In the genomic region with DNA sequence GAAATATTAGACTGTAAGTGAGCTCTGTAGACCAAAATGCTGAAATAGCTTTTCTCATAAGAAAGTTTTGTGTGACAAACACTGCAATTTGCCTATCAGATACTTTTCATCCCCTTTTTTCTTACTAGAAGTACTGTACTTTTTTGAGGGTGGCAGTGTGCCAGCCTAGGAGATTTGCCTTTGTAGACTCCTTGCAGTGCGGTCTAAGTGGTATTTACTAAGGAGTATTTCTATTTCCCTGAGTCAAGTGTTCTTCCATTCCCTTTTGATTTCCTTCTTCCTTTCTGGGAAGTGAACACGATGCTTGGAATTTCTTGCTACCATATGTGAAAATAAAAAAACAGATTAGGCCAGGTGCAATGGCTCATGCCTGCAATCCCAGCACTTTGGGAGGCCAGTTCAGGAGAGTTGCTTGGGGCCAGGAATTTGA, we compare ENCODE assay signal across 17 cellular contexts. TPM values are rescaled to one million over a fixed set of nuclear protein-coding genes. Genes with fewer than 3 reads are reported as not detected.
DNase-seq lines count a peak whose midpoint lies in the region; ATAC-seq and TF ChIP-seq lines count a peak whose summit lies in the region.
"Had no signal": no experiment of that assay in that cellular context is flagged by ENCODE, and none has a peak within 500 bp of the region (broad histone marks: within the 10 kb centered on the region; RNA-seq: fewer than 3 reads in every experiment).

No MANE protein-coding gene starts in this region.

- H3K9me3 ChIP-seq in mammary epithelial cell (replicated peaks; ENCODE audit: insufficient read depth, low read length) (no peaks in the 10 kb centered on the region), mucosa of descending colon (no peaks in the 10 kb centered on the region), right lobe of liver (no peaks in the 10 kb centered on the region)
- H3K9me3 ChIP-seq: colonic mucosa, esophagus squamous epithelium, neutrophil, SJSA1, vagina had no signal

- H4K20me1 ChIP-seq in mammary epithelial cell (ENCODE audit: insufficient read depth, low read length) = no peaks in the 10 kb centered on the region

- peaks cover 2% of the 10 kb centered on the region for H3K36me3 Mint-ChIP-seq in activated naive CD4-positive, alpha-beta T cell treated with anti-CD3 and anti-CD28 coated beads for 36 hours (ENCODE audit: low read depth)

- H3K27me3 ChIP-seq in mammary epithelial cell (ENCODE audit: insufficient read depth, low read length) (no peaks in the 10 kb centered on the region), right lobe of liver (no peaks in the 10 kb centered on the region)
- H3K27me3 ChIP-seq: colonic mucosa, esophagus squamous epithelium, neutrophil, SJSA1, vagina had no signal

- TF ChIP-seq CTCF in mammary epithelial cell (conservative IDR thresholded peaks at IDR 0.05 in 1 of 2, IDR thresholded peaks at IDR 0.05 in 1 of 2; ENCODE audit: extremely low read depth in 1 of 2, insufficient read depth in 1 of 2, low read depth in 1 of 2, low read length in 2 of 2) (no peak), mucosa of descending colon (IDR thresholded peaks at IDR 0.05) (no peak), right lobe of liver (IDR thresholded peaks at IDR 0.05) (no peak)

- H3K27me3 Mint-ChIP-seq in activated naive CD4-positive, alpha-beta T cell treated with anti-CD3 and anti-CD28 coated beads for 36 hours (ENCODE audit: low read depth) = no peaks in the 10 kb centered on the region

- peaks cover 5% of the 10 kb centered on the region for H3K36me3 ChIP-seq in mammary epithelial cell (ENCODE audit: insufficient read depth, low read length)
- H3K36me3 ChIP-seq in mucosa of descending colon (ENCODE audit: low read depth) = no peaks in the 10 kb centered on the region
- no peaks in the 10 kb centered on the region for H3K36me3 ChIP-seq in right lobe of liver
- H3K36me3 ChIP-seq: colonic mucosa, esophagus squamous epithelium, neutrophil, vagina had no signal

- intact Hi-C loops in mammary epithelial cell (cut with micrococcal nuclease) = no loop called here
- intact Hi-C loops in mucosa of descending colon (cut with DNase I, micrococcal nuclease) = no loop called here
- intact Hi-C loops in activated naive CD4-positive, alpha-beta T cell treated with anti-CD3 and anti-CD28 coated beads for 36 hours (cut with micrococcal nuclease) = no loop called here
- intact Hi-C loops in right lobe of liver (cut with DNase I) = no loop called here

- peaks cover 58% of the 10 kb centered on the region for H3K4me1 ChIP-seq in mammary epithelial cell (ENCODE audit: insufficient read depth, low read length)
- no peaks in the 10 kb centered on the region for H3K4me1 ChIP-seq in mucosa of descending colon (ENCODE audit: low read depth)
- H3K4me1 ChIP-seq in right lobe of liver = peaks cover 0 to 36% (median 3%) of the 10 kb centered on the region in 4 donors
- H3K4me1 ChIP-seq: colonic mucosa had no signal

- DNase-seq in EH (ENCODE audit: low read depth) = peak; percentile 40
- peak; percentile 88 for DNase-seq in M059J (ENCODE audit: low read depth)
- DNase-seq in mammary epithelial cell = peak; percentile 20
- DNase-seq in mucosa of descending colon = no peak
- no peak for DNase-seq in germinal center (ENCODE audit: low spot score)
- DNase-seq in activated naive CD4-positive, alpha-beta T cell treated with anti-CD3 and anti-CD28 coated beads for 36 hours = no peak
- DNase-seq in right lobe of liver = no peak
- DNase-seq: activated CD4-positive, alpha-beta T cell treated with anti-CD3 and anti-CD28 coated beads for 4 hours; activated T-cell treated with anti-CD3 and anti-CD28 coated beads, Interleukin-2, amount 50 U/mL, for 1 hour; colonic mucosa; esophagus squamous epithelium; stimulated activated naive CD4-positive, alpha-beta T cell had no signal

- peaks cover 10% of the 10 kb centered on the region for H3K4me1 Mint-ChIP-seq in activated naive CD4-positive, alpha-beta T cell treated with anti-CD3 and anti-CD28 coated beads for 36 hours (ENCODE audit: low read depth)

- no peak overlapping the region for H3K4me3 Mint-ChIP-seq in activated naive CD4-positive, alpha-beta T cell treated with anti-CD3 and anti-CD28 coated beads for 36 hours

- H2AFZ ChIP-seq in mammary epithelial cell (ENCODE audit: low read depth, low read length) = no peak overlapping the region

- peak; percentile 29 for ATAC-seq in mucosa of descending colon
- ATAC-seq in HG03378 (IDR thresholded peaks at IDR 0.05; ENCODE audit: unreplicated experiment) = no peak
- ATAC-seq in right lobe of liver = no peak

- peaks cover 68% of the 10 kb centered on the region for H3K79me2 ChIP-seq in mammary epithelial cell (ENCODE audit: insufficient read depth, low read length)

- H3K27ac ChIP-seq in mammary epithelial cell (ENCODE audit: insufficient read depth, low read depth, low read length) (peak overlapping the region; percentile 74), right lobe of liver (no peak overlapping the region)
- H3K27ac ChIP-seq: colonic mucosa, esophagus squamous epithelium, neutrophil, SJSA1, vagina had no signal

- CTCF ChIA-PET in mammary epithelial cell (lab: Charles Lee; ENCODE audit: low non-redundant PET) = no interaction called here
- CTCF ChIA-PET in activated naive CD4-positive, alpha-beta T cell treated with anti-CD3 and anti-CD28 coated beads for 36 hours (lab: Charles Lee) = interaction anchor here (0.6 kb wide), 1 partner anchor 158 kb away, joined by 3 read pairs; no protein-coding TSS in a partner anchor

- H3K4me3 ChIP-seq in mammary epithelial cell (replicated peaks in 1 of 3; ENCODE audit: insufficient read depth in 1 of 3, low read depth in 2 of 3, low read length in 3 of 3) (no peak overlapping the region), mucosa of descending colon (no peak overlapping the region), right lobe of liver (no peak overlapping the region)
- H3K4me3 ChIP-seq: colonic mucosa, esophagus squamous epithelium, SJSA1, smooth muscle cell, vagina had no signal

- no peaks in the 10 kb centered on the region for H3K9me3 Mint-ChIP-seq in activated naive CD4-positive, alpha-beta T cell treated with anti-CD3 and anti-CD28 coated beads for 36 hours

- no peak overlapping the region for H3K27ac Mint-ChIP-seq in activated naive CD4-positive, alpha-beta T cell treated with anti-CD3 and anti-CD28 coated beads for 36 hours

- H3K9ac ChIP-seq in mammary epithelial cell (ENCODE audit: insufficient read depth, low read length) = no peak overlapping the region

- TF ChIP-seq POLR2A in right lobe of liver (IDR thresholded peaks at IDR 0.05) = no peak

- dilution Hi-C loops in mammary epithelial cell (cut with HindIII; ENCODE audit: low sequenced_read_pairs) = no loop called here

- BruUV-seq in mammary epithelial cell (replicated peaks; lab: Mats Ljungman, UMichigan) = no TSS peak

- H3K4me2 ChIP-seq in mammary epithelial cell (ENCODE audit: insufficient read depth, low read depth, low read length) = no peak overlapping the region
- H3K4me2 ChIP-seq: smooth muscle cell had no signal

- 33% methylated on average over 2 of the region's 2 CpGs for WGBS in mammary epithelial cell (ENCODE audit: low coverage, missing lambda C conversion rate)
- WGBS in right lobe of liver (ENCODE audit: insufficient coverage, low coverage, low lambda C conversion rate, missing lambda C conversion rate) = 59% methylated on average over 2 of the region's 2 CpGs

- in situ Hi-C loops in mammary epithelial cell (cut with MboI; ENCODE audit: low sequenced_read_pairs in 2 of 2) = no loop called here

RNA-seq across cellular contexts. Expression of a gene that starts 34.6 kb away (rescaled TPM):
- 49.8 and 54.3 TPM in 2 replicates for total RNA-seq in M059J (2014; rRNA removed; shearing (Covaris generic))
- total RNA-seq in mammary epithelial cell (100 to 1,000 TPM; 199 to 225 TPM), mucosa of descending colon (100 to 1,000 TPM; 137 to 183 (median 160) TPM), right lobe of liver (100 to 1,000 TPM in 3 of 6 experiments, 10 to 100 TPM in 3; 71.9 to 135 (median 101) TPM)
- polyA plus RNA-seq in mammary epithelial cell = 160 TPM
- polyA minus RNA-seq in mammary epithelial cell = 237 TPM
- 10 to 100 TPM; 19.0 to 22.2 TPM for total RNA-seq in activated naive CD4-positive, alpha-beta T cell treated with anti-CD3 and anti-CD28 coated beads for 36 hours

Comparison
In these comparisons a context has a peak if more than half of its experiments do, and no peak if none do; other contexts are left out.
1. DNase-seq: peak in EH (single experiment), M059J (single experiment) and mammary epithelial cell (single experiment); none in mucosa of descending colon (0 of 3), germinal center (single experiment), activated naive CD4-positive, alpha-beta T cell treated with anti-CD3 and anti-CD28 coated beads for 36 hours (single experiment) and right lobe of liver (0 of 3).